8 cellular contexts compared by ENCODE assay signal in the genomic region with DNA sequence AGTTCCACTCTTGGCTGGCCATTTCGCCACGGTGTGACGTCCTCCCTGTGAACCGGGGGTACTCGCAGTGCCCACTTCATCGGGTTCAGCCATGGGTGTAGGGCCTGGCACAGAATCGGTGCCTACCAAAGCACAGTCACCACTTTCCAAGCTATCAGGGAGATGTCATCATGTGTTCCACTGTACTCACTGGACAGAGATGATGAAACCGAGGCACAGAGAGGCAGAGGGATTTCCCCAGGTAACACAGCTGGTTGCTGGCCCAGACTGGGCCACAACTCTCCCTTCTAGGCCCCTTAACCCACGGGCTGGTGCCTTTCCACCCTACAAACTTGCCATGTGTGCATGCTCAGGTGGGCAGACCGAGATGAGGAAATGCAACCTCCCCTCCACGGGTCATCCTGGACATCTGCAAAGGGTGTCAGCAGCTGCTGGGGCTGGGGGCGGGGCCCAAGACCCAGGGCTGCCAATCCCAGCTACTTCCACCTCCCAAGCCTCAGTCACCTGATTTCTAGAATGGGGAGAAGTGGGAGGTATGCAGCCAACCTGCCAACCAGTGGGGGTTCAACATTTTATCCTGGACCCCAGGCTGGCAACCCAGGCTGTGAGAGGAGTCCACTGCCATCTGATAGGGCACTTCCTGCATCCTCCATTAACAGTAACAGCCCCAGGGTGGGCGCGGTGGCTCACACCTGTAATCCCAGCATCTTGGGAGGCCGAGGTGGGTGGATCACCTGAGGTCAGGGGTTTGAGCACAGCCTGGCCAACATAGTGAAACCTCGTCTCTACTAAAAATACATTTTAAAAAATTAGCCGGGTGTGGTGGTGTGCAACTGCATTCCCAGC. TPM values are rescaled to one million over a fixed set of nuclear protein-coding genes. Genes with fewer than 3 reads are reported as not detected.
DNase-seq lines count a peak whose midpoint lies in the region; ATAC-seq, FAIRE-seq and TF ChIP-seq lines count a peak whose summit lies in the region.

No MANE protein-coding gene starts in this region.

- 64 to 69% (median 66%) methylated on average over 17 of the region's 17 CpGs for WGBS in small intestine, 3 donors

- no peaks in the 10 kb centered on the region for H3K9me3 ChIP-seq in small intestine (ENCODE audit: control insufficient read depth, low read depth)

- no peaks in the 10 kb centered on the region for H3K36me3 Mint-ChIP-seq in T-cell

- peaks cover 62 to 81% (median 73%) of the 10 kb centered on the region in 3 donors for H3K4me1 Mint-ChIP-seq in T-cell

- DNase-seq in T-cell, result peak in 8 of 34 experiments; percentile 18 to 48 (median 35)
- no peak for DNase-seq in dorsolateral prefrontal cortex
- no peak for DNase-seq in small intestine
- no peak for DNase-seq in NCI-H526 (lab: John Stamatoyannopoulos, UW)
- DNase-seq in NCI-H1436 (lab: John Stamatoyannopoulos, UW), result no peak

- CTCF ChIA-PET in T-cell (lab: Charles Lee), result interaction anchor here in 1 of 2 donors (0.6 kb wide), 1 partner anchor 839 kb away, joined by 4 read pairs; no protein-coding TSS in a partner anchor

- H3K4me3 Mint-ChIP-seq in T-cell, result peak overlapping the region; percentile 96 to 99 (median 98)

- peak; percentile 40 for ATAC-seq in GM18508 (IDR thresholded peaks at IDR 0.05; ENCODE audit: insufficient read depth, unreplicated experiment)
- peak; percentile 50 for ATAC-seq in HG02678 (IDR thresholded peaks at IDR 0.05; ENCODE audit: unreplicated experiment)
- peak in 3 of 4 experiments; percentile 7 to 28 (median 15) for ATAC-seq in T-cell (replicated peaks in 1 of 4)
- ATAC-seq in GM21526 (IDR thresholded peaks at IDR 0.05; ENCODE audit: low FRiP score, unreplicated experiment), result no peak

- no peak for TF ChIP-seq CTCF in dorsolateral prefrontal cortex (IDR thresholded peaks at IDR 0.05 in 54 of 56, conservative IDR thresholded peaks at IDR 0.05 in 2 of 56; ENCODE audit: low read depth in 1 of 56, partially characterized antibody in 56 of 56)

- H3K27me3 Mint-ChIP-seq in T-cell, result no peaks in the 10 kb centered on the region

- H3K36me3 ChIP-seq in small intestine (ENCODE audit: control insufficient read depth in 2 of 2, insufficient read depth in 2 of 2, low read length in 2 of 2), result no peaks in the 10 kb centered on the region

- H3K4me1 ChIP-seq in small intestine (ENCODE audit: control insufficient read depth in 2 of 2, insufficient read depth in 1 of 2, low read depth in 1 of 2, low read length in 1 of 2), result no peaks in the 10 kb centered on the region

- H3K27ac ChIP-seq in dorsolateral prefrontal cortex (peak overlapping the region in 38 of 59 donors; percentile 2 to 80 (median 52)), small intestine (ENCODE audit: low read depth in 1 of 2, low read length in 1 of 2) (peak overlapping the region; percentile 71 to 88)

- no peaks in the 10 kb centered on the region for H3K9me3 Mint-ChIP-seq in T-cell

- H3K4me3 ChIP-seq in dorsolateral prefrontal cortex, result peak overlapping the region in 2 of 59 donors; percentile 11 to 49
- H3K4me3 ChIP-seq in small intestine (ENCODE audit: low read depth in 1 of 2, low read length in 2 of 2), result no peak overlapping the region

- intact Hi-C loops in dorsolateral prefrontal cortex (cut with DNase I), result no loop called here

- FAIRE-seq in small intestine (lab: Jason Lieb, UNC), result no peak

- peak overlapping the region; percentile 96 to 99 for H3K27ac Mint-ChIP-seq in T-cell

- no peaks in the 10 kb centered on the region for H3K27me3 ChIP-seq in dorsolateral prefrontal cortex
- no peaks in the 10 kb centered on the region for H3K27me3 ChIP-seq in small intestine (ENCODE audit: control insufficient read depth in 2 of 2, insufficient read depth in 2 of 2, low read length in 2 of 2)

- POLR2A ChIA-PET in T-cell (lab: Charles Lee), result interaction anchor here in 1 of 2 donors (0.6 kb wide), 1 partner anchor 10 kb away, joined by 3 read pairs; no protein-coding TSS in a partner anchor

RNA-seq across cellular contexts. Expression of gene SH2D3C, which starts 0.9 kb away (rescaled TPM):
- total RNA-seq in T-cell, result 10 to 100 TPM; 31.6 to 48.7 (median 47.7) TPM
- 10 to 100 TPM in 118 of 120 experiments, 1 to 10 TPM in 2; 9.3 to 27.9 (median 17.3) TPM for total RNA-seq in dorsolateral prefrontal cortex
- polyA plus RNA-seq in small intestine, result 10 to 100 TPM in 1 of 3 donors, 1 to 10 TPM in 1, under 1 TPM in 1; 0.67 to 12.6 (median 3.8) TPM

RNA-seq across cellular contexts. Expression of gene CDK9, which starts 6.5 kb away (rescaled TPM):
- total RNA-seq in T-cell, result 100 to 1,000 TPM; 108 to 159 (median 147) TPM
- 100 to 1,000 TPM in 89 of 120 experiments, 10 to 100 TPM in 31; 78.5 to 153 (median 110) TPM for total RNA-seq in dorsolateral prefrontal cortex
- 10 to 100 TPM; 34.0 to 35.1 (median 34.2) TPM for polyA plus RNA-seq in small intestine

RNA-seq across cellular contexts. Expression of gene FPGS, which starts 23.3 kb away (rescaled TPM):
- total RNA-seq in T-cell (100 to 1,000 TPM in 3 of 5 donors, 10 to 100 TPM in 2; 78.4 to 151 (median 139) TPM), dorsolateral prefrontal cortex (10 to 100 TPM; 19.5 to 55.8 (median 36.6) TPM)
- 10 to 100 TPM; 24.4 to 45.8 (median 33.8) TPM for polyA plus RNA-seq in small intestine

RNA-seq across cellular contexts. Expression of gene TOR2A, which starts 44.3 kb away (rescaled TPM):
- total RNA-seq in T-cell, result 10 to 100 TPM in 3 of 5 donors, 1 to 10 TPM in 2; 7.7 to 18.4 (median 15.5) TPM
- 10 to 100 TPM in 101 of 120 experiments, 1 to 10 TPM in 19; 7.7 to 18.6 (median 12.5) TPM for total RNA-seq in dorsolateral prefrontal cortex
- 10 to 100 TPM; 13.2 to 24.0 (median 23.8) TPM for polyA plus RNA-seq in small intestine
